ENCODE assay signal across 8 cellular contexts in genomic region chr4:113759696-113760093, GRCh38. TPM values are rescaled to one million over a fixed set of nuclear protein-coding genes. Genes with fewer than 3 reads are reported as not detected.
DNase-seq lines count a peak whose midpoint lies in the region; ATAC-seq and TF ChIP-seq lines count a peak whose summit lies in the region.

No MANE protein-coding gene starts in this region.

- POLR2A ChIA-PET in Panc1 (lab: Charles Lee): no interaction called here

- in situ Hi-C loops in Panc1 (cut with HindIII; ENCODE audit: low pct_unique_long_range_greater_than_20kb, low sequenced_read_pairs): no loop called here

- TF ChIP-seq POLR2A in esophagus squamous epithelium (IDR thresholded peaks at IDR 0.05) (no peak), prostate gland (IDR thresholded peaks at IDR 0.05) (no peak)

- no peaks in the 10 kb centered on the region for H3K36me3 ChIP-seq in ES-I3 (ENCODE audit: insufficient read depth, low read length)
- H3K36me3 ChIP-seq in Panc1 (ENCODE audit: control insufficient read depth, insufficient read depth, low read length): no peaks in the 10 kb centered on the region; the same call in none of the 2 replicates
- H3K36me3 ChIP-seq in esophagus squamous epithelium: peaks cover 0 to 10% (median 0%) of the 10 kb centered on the region in 3 donors
- no peaks in the 10 kb centered on the region for H3K36me3 ChIP-seq in prostate gland

- H3K27me3 ChIP-seq in Panc1 (ENCODE audit: control insufficient read depth, insufficient read depth, low read length) (no peaks in the 10 kb centered on the region), esophagus squamous epithelium (no peaks in the 10 kb centered on the region), prostate gland (replicated peaks; ENCODE audit: insufficient read depth) (no peaks in the 10 kb centered on the region)

- H3K4me3 ChIP-seq in Panc1 (ENCODE audit: low read depth in 2 of 2, low read length in 2 of 2): peak overlapping the region; percentile 73 to 97
- peak overlapping the region; percentile 65 to 84 (median 74) for H3K4me3 ChIP-seq in esophagus squamous epithelium
- peak overlapping the region; percentile 65 to 70 for H3K4me3 ChIP-seq in prostate gland

- WGBS in esophagus squamous epithelium, 2 donors: 10 to 19% methylated on average over 4 of the region's 4 CpGs
- WGBS in prostate gland: 18% methylated on average over 4 of the region's 4 CpGs

- TF ChIP-seq CTCF in Panc1 (IDR thresholded peaks at IDR 0.05) (no peak), esophagus squamous epithelium (IDR thresholded peaks at IDR 0.05) (no peak), prostate gland (IDR thresholded peaks at IDR 0.05) (no peak)

- H3K4me1 ChIP-seq in ES-I3 (ENCODE audit: insufficient read depth, low read length): peaks cover 14% of the 10 kb centered on the region
- peaks cover 12% of the 10 kb centered on the region for H3K4me1 ChIP-seq in Panc1 (ENCODE audit: control insufficient read depth, insufficient read depth, low read length)
- peaks cover 0 to 44% (median 30%) of the 10 kb centered on the region in 3 donors for H3K4me1 ChIP-seq in esophagus squamous epithelium
- H3K4me1 ChIP-seq in prostate gland (replicated peaks): no peaks in the 10 kb centered on the region

- peak overlapping the region; percentile 88 for H3K9ac ChIP-seq in ES-I3 (ENCODE audit: low read depth, low read length)

- DNase-seq in Panc1 (ENCODE audit: low read depth, low spot score) (no peak), esophagus squamous epithelium (lab: John Stamatoyannopoulos, UW) (no peak), prostate gland (ENCODE audit: low spot score) (no peak)
- no peak for DNase-seq in stimulated activated naive CD4-positive, alpha-beta T cell (lab: John Stamatoyannopoulos, UW)
- DNase-seq in NK-92 treated with Interleukin-12 subunit alpha and Interleukin-12 subunit beta, amount 100 ng/mL, for 24 hours (lab: John Stamatoyannopoulos, UW): no peak
- DNase-seq in activated CD8-positive, alpha-beta memory T cell treated with anti-CD3 and anti-CD28 coated beads, Interleukin-2, amount 50 U/mL, for 48 hours: no peak

- CTCF ChIA-PET in Panc1 (lab: Charles Lee): no interaction called here

- H3K9me3 ChIP-seq in ES-I3 (ENCODE audit: control insufficient read depth, insufficient read depth, low read length) (no peaks in the 10 kb centered on the region), Panc1 (ENCODE audit: control insufficient read depth, insufficient read depth, low read depth, low read length) (no peaks in the 10 kb centered on the region), esophagus squamous epithelium (no peaks in the 10 kb centered on the region), prostate gland (no peaks in the 10 kb centered on the region)

- ATAC-seq in Panc1: no peak
- ATAC-seq in GM18873 (IDR thresholded peaks at IDR 0.05; ENCODE audit: low FRiP score, unreplicated experiment): no peak

- H3K27ac ChIP-seq in Panc1 (ENCODE audit: low read length) (peak overlapping the region; percentile 89), esophagus squamous epithelium (peak overlapping the region; percentile 95 to 100 (median 99)), prostate gland (peak overlapping the region; percentile 96 to 99)

- BruUV-seq in Panc1 (replicated peaks; lab: Mats Ljungman, UMichigan): no TSS peak

- intact Hi-C loops in Panc1 (cut with micrococcal nuclease; ENCODE audit: unreplicated experiment) (loop anchor here (2.0 to 5.0 kb wide), 2 partner anchors 213 to 362 kb away; no protein-coding TSS in a partner anchor), esophagus squamous epithelium (cut with DNase I) (loop anchor here (5.0 kb wide), 2 partner anchors 212 to 377 kb away; no protein-coding TSS in a partner anchor), prostate gland (cut with DNase I) (loop anchor here (2.0 to 5.0 kb wide), 5 partner anchors 67 to 467 kb away; no protein-coding TSS in a partner anchor)

RNA-seq across cellular contexts. Expression of gene CAMK2D, which starts 1.8 kb away (rescaled TPM):
- total RNA-seq in Panc1 (2021; ENCODE audit: unreplicated experiment) (29.5 TPM), esophagus squamous epithelium (10 to 100 TPM; 30.7 to 47.7 (median 38.2) TPM), prostate gland (10 to 100 TPM; 48.7 to 88.8 TPM)
- 21.1 TPM for polyA plus RNA-seq in Panc1 (2012; ENCODE audit: insufficient read length)
